24 cellular contexts compared by ENCODE assay signal in the genomic region with DNA sequence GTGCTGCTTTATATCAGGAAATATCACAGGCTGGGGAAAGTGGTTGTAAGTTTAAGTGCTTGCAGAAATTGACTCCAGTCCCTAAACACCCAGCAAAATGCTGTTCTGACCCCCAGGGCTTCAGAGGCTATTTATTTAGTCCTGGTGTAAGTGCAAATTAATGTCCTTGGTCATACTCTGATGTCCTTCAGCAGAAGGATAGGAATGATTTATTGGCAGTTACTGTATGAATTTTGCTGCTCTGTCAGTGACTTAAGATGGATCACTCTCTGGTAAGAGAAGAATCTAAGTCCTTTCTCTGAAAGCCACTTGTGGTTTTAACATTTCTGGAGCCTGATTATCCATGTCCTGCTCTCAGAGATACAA. TPM values are rescaled to one million over a fixed set of nuclear protein-coding genes. Genes with fewer than 3 reads are reported as not detected.
A peak's percentile ranks its signal among the peaks of the same experiment; 100 is the strongest.
DNase-seq lines count a peak whose midpoint lies in the region; ATAC-seq and TF ChIP-seq lines count a peak whose summit lies in the region.
"Had no signal": no experiment of that assay in that cellular context is flagged by ENCODE, and none has a peak within 500 bp of the region (broad histone marks: within the 10 kb centered on the region; RNA-seq: fewer than 3 reads in every experiment).

No MANE protein-coding gene starts in this region.

- H3K36me3 ChIP-seq in Karpas-422 (ENCODE audit: insufficient read depth, low read length) (peaks cover 5% of the 10 kb centered on the region; the same call in 1 of the 2 replicates), osteoblast (ENCODE audit: insufficient read depth, low read length) (peaks cover 5% of the 10 kb centered on the region)

- TF ChIP-seq CTCF in osteoblast (IDR thresholded peaks at IDR 0.05; ENCODE audit: extremely low read depth, low read depth, low read length) = no peak

- H3K9me3 ChIP-seq in Karpas-422 (ENCODE audit: low read length) (no peaks in the 10 kb centered on the region), osteoblast (ENCODE audit: low read depth, low read length) (no peaks in the 10 kb centered on the region)
- H3K9me3 ChIP-seq: A549, spleen had no signal

- H3K27ac Mint-ChIP-seq in activated T-cell treated with anti-CD3 and anti-CD28 coated beads, Interleukin-2, amount 50 U/mL, for 72 hours = peak overlapping the region; percentile 16
- peak overlapping the region; percentile 7 for H3K27ac Mint-ChIP-seq in activated T-helper 17 cell treated with anti-CD3 and anti-CD28 coated beads, Interleukin-2, amount 50 U/mL, for 72 hours
- H3K27ac Mint-ChIP-seq: B cell had no signal

- H4K20me1 ChIP-seq in Karpas-422 (ENCODE audit: insufficient read depth, low read depth, low read length) (no peaks in the 10 kb centered on the region), osteoblast (ENCODE audit: insufficient read depth, low read length) (peaks cover 6% of the 10 kb centered on the region)

- no peaks in the 10 kb centered on the region for H3K9me2 ChIP-seq in Karpas-422 (replicated peaks; ENCODE audit: insufficient read depth, low read length)

- peaks cover 1 to 2% of the 10 kb centered on the region in 2 donors for H3K36me3 Mint-ChIP-seq in activated T-cell treated with anti-CD3 and anti-CD28 coated beads, Interleukin-2, amount 50 U/mL, for 72 hours (ENCODE audit: insufficient read depth in 2 of 2)
- H3K36me3 Mint-ChIP-seq in activated T-cell treated with anti-CD3 and anti-CD28 coated beads, Interleukin-2, amount 50 U/mL, for 4 hours (ENCODE audit: insufficient read depth) = peaks cover 21% of the 10 kb centered on the region
- peaks cover 45% of the 10 kb centered on the region for H3K36me3 Mint-ChIP-seq in activated T-helper 17 cell treated with anti-CD3 and anti-CD28 coated beads, Interleukin-2, amount 50 U/mL, for 72 hours (ENCODE audit: low read depth)
- H3K36me3 Mint-ChIP-seq: stimulated activated effector memory CD8-positive, alpha-beta T cell treated with anti-CD3 and anti-CD28 coated beads, Interleukin-12 subunit alpha, Interleukin-12 subunit beta, amount 100 ng/mL, for 72 hours had no signal

- H3K27ac ChIP-seq in Karpas-422 (ENCODE audit: low read length) = no peak overlapping the region
- peak overlapping the region; percentile 8 for H3K27ac ChIP-seq in osteoblast (ENCODE audit: low read depth, low read length)
- H3K27ac ChIP-seq: HL-60, spleen had no signal

- no peaks in the 10 kb centered on the region for H3K27me3 Mint-ChIP-seq in activated T-cell treated with anti-CD3 and anti-CD28 coated beads, Interleukin-2, amount 50 U/mL, for 72 hours (ENCODE audit: low read depth)
- no peaks in the 10 kb centered on the region for H3K27me3 Mint-ChIP-seq in activated T-cell treated with anti-CD3 and anti-CD28 coated beads, Interleukin-2, amount 50 U/mL, for 4 hours (ENCODE audit: low read depth)
- no peaks in the 10 kb centered on the region for H3K27me3 Mint-ChIP-seq in activated T-helper 17 cell treated with anti-CD3 and anti-CD28 coated beads, Interleukin-2, amount 50 U/mL, for 72 hours
- H3K27me3 Mint-ChIP-seq: B cell had no signal

- H3K27me3 ChIP-seq in Karpas-422 (ENCODE audit: low read length) (no peaks in the 10 kb centered on the region), osteoblast (ENCODE audit: insufficient read depth, low read length) (no peaks in the 10 kb centered on the region)
- H3K27me3 ChIP-seq: spleen had no signal

- H3K79me2 ChIP-seq in Karpas-422 (ENCODE audit: low read length) = peaks cover 67% of the 10 kb centered on the region
- peaks cover 37% of the 10 kb centered on the region for H3K79me2 ChIP-seq in osteoblast (ENCODE audit: insufficient read depth, low read length)

- H2AFZ ChIP-seq in Karpas-422 (ENCODE audit: low read length) (no peak overlapping the region), osteoblast (ENCODE audit: low read length) (no peak overlapping the region)

- peaks cover 3% of the 10 kb centered on the region; the same call in 1 of the 2 replicates for H3K4me1 ChIP-seq in Karpas-422 (ENCODE audit: low read length)
- peaks cover 13% of the 10 kb centered on the region for H3K4me1 ChIP-seq in osteoblast (ENCODE audit: insufficient read depth, low read length)

- H3K9me3 Mint-ChIP-seq in activated T-cell treated with anti-CD3 and anti-CD28 coated beads, Interleukin-2, amount 50 U/mL, for 72 hours = no peaks in the 10 kb centered on the region
- H3K9me3 Mint-ChIP-seq in activated T-cell treated with anti-CD3 and anti-CD28 coated beads, Interleukin-2, amount 50 U/mL, for 4 hours = no peaks in the 10 kb centered on the region
- no peaks in the 10 kb centered on the region for H3K9me3 Mint-ChIP-seq in activated T-helper 17 cell treated with anti-CD3 and anti-CD28 coated beads, Interleukin-2, amount 50 U/mL, for 72 hours
- H3K9me3 Mint-ChIP-seq: stimulated activated effector memory CD8-positive, alpha-beta T cell treated with anti-CD3 and anti-CD28 coated beads, Interleukin-12 subunit alpha, Interleukin-12 subunit beta, amount 100 ng/mL, for 72 hours had no signal

- no peak for DNase-seq in activated T-cell treated with anti-CD3 and anti-CD28 coated beads, Interleukin-2, amount 50 U/mL, for 72 hours
- no peak for DNase-seq in activated T-cell treated with anti-CD3 and anti-CD28 coated beads, Interleukin-2, amount 50 U/mL, for 4 hours
- DNase-seq in Karpas-422 (peak; percentile 24), osteoblast (ENCODE audit: insufficient read length, low spot score, missing footprints) (no peak), medulla oblongata (ENCODE audit: extremely low spot score) (no peak)
- DNase-seq: activated naive CD4-positive, alpha-beta T cell treated with anti-CD3 and anti-CD28 coated beads, Interleukin-2, amount 50 U/mL, for 16 hours; amygdala; NCI-H1092 treated with DMSO at 0.1 percent for 48 hours; NCI-H2081 treated with DMSO at 0.1 percent for 48 hours; NCI-H510A treated with DMSO at 0.1 percent for 48 hours; occipital lobe; spleen; stimulated activated CD4-positive, alpha-beta T cell treated with anti-CD3 and anti-CD28 coated beads, Interleukin-2, amount 100 ng/mL, for 48 hours; substantia nigra; T-helper 1 cell had no signal

- H3K4me3 ChIP-seq in Karpas-422 (ENCODE audit: low read length) (no peak overlapping the region), osteoblast (ENCODE audit: insufficient read depth, low read length) (no peak overlapping the region)
- H3K4me3 ChIP-seq: A549, GM12878, lung, spleen had no signal

- H3K4me2 ChIP-seq in Karpas-422 (ENCODE audit: low read depth, low read length, poor library complexity, severe bottlenecking) = no peak overlapping the region
- H3K4me2 ChIP-seq in osteoblast (ENCODE audit: insufficient read depth, low read length) = peak overlapping the region; percentile 41
- H3K4me2 ChIP-seq: A549 had no signal

- H3K4me1 Mint-ChIP-seq in activated T-cell treated with anti-CD3 and anti-CD28 coated beads, Interleukin-2, amount 50 U/mL, for 72 hours (ENCODE audit: low read depth) = no peaks in the 10 kb centered on the region
- peaks cover 3% of the 10 kb centered on the region for H3K4me1 Mint-ChIP-seq in activated T-cell treated with anti-CD3 and anti-CD28 coated beads, Interleukin-2, amount 50 U/mL, for 4 hours (ENCODE audit: low read depth)
- H3K4me1 Mint-ChIP-seq in activated T-helper 17 cell treated with anti-CD3 and anti-CD28 coated beads, Interleukin-2, amount 50 U/mL, for 72 hours = peaks cover 5% of the 10 kb centered on the region

- ATAC-seq in activated T-cell treated with anti-CD3 and anti-CD28 coated beads, Interleukin-2, amount 50 U/mL, for 72 hours (replicated peaks in 1 of 2) = no peak
- no peak for ATAC-seq in activated T-cell treated with anti-CD3 and anti-CD28 coated beads, Interleukin-2, amount 50 U/mL, for 4 hours
- no peak for ATAC-seq in activated T-helper 17 cell treated with anti-CD3 and anti-CD28 coated beads, Interleukin-2, amount 50 U/mL, for 72 hours (replicated peaks)
- ATAC-seq in GM21367 (IDR thresholded peaks at IDR 0.05; ENCODE audit: unreplicated experiment) = no peak
- no peak for ATAC-seq in HG03095 (IDR thresholded peaks at IDR 0.05; ENCODE audit: unreplicated experiment)
- ATAC-seq: GM12878; stimulated activated effector memory CD8-positive, alpha-beta T cell treated with anti-CD3 and anti-CD28 coated beads, Interleukin-12 subunit alpha, Interleukin-12 subunit beta, amount 100 ng/mL, for 72 hours had no signal

- no peak overlapping the region for H3K4me3 Mint-ChIP-seq in activated T-cell treated with anti-CD3 and anti-CD28 coated beads, Interleukin-2, amount 50 U/mL, for 72 hours
- H3K4me3 Mint-ChIP-seq in activated T-cell treated with anti-CD3 and anti-CD28 coated beads, Interleukin-2, amount 50 U/mL, for 4 hours = no peak overlapping the region
- no peak overlapping the region for H3K4me3 Mint-ChIP-seq in activated T-helper 17 cell treated with anti-CD3 and anti-CD28 coated beads, Interleukin-2, amount 50 U/mL, for 72 hours
- H3K4me3 Mint-ChIP-seq: B cell; stimulated activated effector memory CD8-positive, alpha-beta T cell treated with anti-CD3 and anti-CD28 coated beads, Interleukin-12 subunit alpha, Interleukin-12 subunit beta, amount 100 ng/mL, for 72 hours had no signal

- H3K9ac ChIP-seq in Karpas-422 (ENCODE audit: low read length) = no peak overlapping the region

RNA-seq across cellular contexts. Expression of a gene that starts 21.9 kb away (rescaled TPM):
- 10 to 100 TPM; 30.3 to 33.6 TPM for total RNA-seq in activated T-cell treated with anti-CD3 and anti-CD28 coated beads, Interleukin-2, amount 50 U/mL, for 72 hours
- 10 to 100 TPM; 35.1 to 37.9 (median 35.7) TPM for total RNA-seq in activated T-cell treated with anti-CD3 and anti-CD28 coated beads, Interleukin-2, amount 50 U/mL, for 4 hours
- 23.2 and 30.0 TPM in 2 replicates for total RNA-seq in Karpas-422 (2014; rRNA removed; shearing (Covaris generic); ENCODE audit: low replicate concordance)
- total RNA-seq in activated T-helper 17 cell treated with anti-CD3 and anti-CD28 coated beads, Interleukin-2, amount 50 U/mL, for 72 hours = 10 to 100 TPM; 26.7 to 30.9 TPM
- 43.1 and 43.9 TPM in 2 replicates for total RNA-seq in osteoblast

RNA-seq across cellular contexts. Expression of a gene that starts 34.2 kb away (rescaled TPM):
- 10 to 100 TPM; 34.0 to 38.9 TPM for total RNA-seq in activated T-cell treated with anti-CD3 and anti-CD28 coated beads, Interleukin-2, amount 50 U/mL, for 72 hours
- 10 to 100 TPM; 38.7 to 39.9 (median 39.8) TPM for total RNA-seq in activated T-cell treated with anti-CD3 and anti-CD28 coated beads, Interleukin-2, amount 50 U/mL, for 4 hours
- 83.1 and 130 TPM in 2 replicates for total RNA-seq in Karpas-422 (2014; rRNA removed; shearing (Covaris generic); ENCODE audit: low replicate concordance)
- 10 to 100 TPM; 19.0 to 45.2 TPM for total RNA-seq in activated T-helper 17 cell treated with anti-CD3 and anti-CD28 coated beads, Interleukin-2, amount 50 U/mL, for 72 hours
- 34.2 and 44.2 TPM in 2 replicates for total RNA-seq in osteoblast
